In genomic region chr12:730550-730949, GRCh38 we compare ENCODE assay signal across 19 cellular contexts. TPM values are rescaled to one million over a fixed set of nuclear protein-coding genes. Genes with fewer than 3 reads are reported as not detected.
A peak's percentile ranks its signal among the peaks of the same experiment; 100 is the strongest.
DNase-seq lines count a peak whose midpoint lies in the region; ATAC-seq and TF ChIP-seq lines count a peak whose summit lies in the region.
"Had no signal": no experiment of that assay in that cellular context is flagged by ENCODE, and none has a peak within 500 bp of the region (broad histone marks: within the 10 kb centered on the region; RNA-seq: fewer than 3 reads in every experiment).

No MANE protein-coding gene starts in this region.

- no peak for DNase-seq in activated naive CD4-positive, alpha-beta T cell treated with anti-CD3 and anti-CD28 coated beads for 36 hours
- no peak for DNase-seq in activated naive CD4-positive, alpha-beta T cell (lab: John Stamatoyannopoulos, UW)
- no peak for DNase-seq in CD8-positive, alpha-beta T cell
- no peak for DNase-seq in T-helper 17 cell
- no peak for DNase-seq in naive thymus-derived CD4-positive, alpha-beta T cell
- DNase-seq in NCI-H1417 (lab: John Stamatoyannopoulos, UW) = no peak
- no peak for DNase-seq in endodermal cell
- no peak for DNase-seq in GM10248 (ENCODE audit: extremely low spot score)
- DNase-seq: BE2C, GOT3, HCEC 1CT, KG1, NCI-H1105, NCI-H1694, NCI-H2081, NCI-H524 treated with DMSO at 0.1 percent for 48 hours, Peyer's patch had no signal

- H3K36me3 Mint-ChIP-seq in activated naive CD4-positive, alpha-beta T cell treated with anti-CD3 and anti-CD28 coated beads for 36 hours (ENCODE audit: low read depth) = no peaks in the 10 kb centered on the region
- no peaks in the 10 kb centered on the region for H3K36me3 Mint-ChIP-seq in CD8-positive, alpha-beta T cell
- H3K36me3 Mint-ChIP-seq in T-helper 17 cell (ENCODE audit: low read depth) (no peaks in the 10 kb centered on the region), endodermal cell (ENCODE audit: low read depth) (no peaks in the 10 kb centered on the region)
- peaks cover 0 to 16% (median 0%) of the 10 kb centered on the region in 5 donors for H3K36me3 Mint-ChIP-seq in naive thymus-derived CD4-positive, alpha-beta T cell

- POLR2A ChIA-PET in CD8-positive, alpha-beta T cell (lab: Charles Lee) = no interaction called here
- POLR2A ChIA-PET in naive thymus-derived CD4-positive, alpha-beta T cell (lab: Charles Lee) = interaction anchor here (1.5 to 10.1 kb wide), 2 partner anchors 22 to 45 kb away, joined by 4 to 153 read pairs; partner anchors contain the start of gene WNK1
- POLR2A ChIA-PET in GM10248 (lab: Yijun Ruan, JAX) = no interaction called here

- TF ChIP-seq CTCF in CD8-positive, alpha-beta T cell (IDR thresholded peaks at IDR 0.05) = no peak
- TF ChIP-seq CTCF in endodermal cell (conservative IDR thresholded peaks at IDR 0.05) (no peak), GM10248 (IDR thresholded peaks at IDR 0.05; ENCODE audit: control extremely low read depth, extremely low read depth, low read depth, missing control alignments) (no peak)

- no peaks in the 10 kb centered on the region for H3K27me3 ChIP-seq in CD8-positive, alpha-beta T cell (ENCODE audit: insufficient read depth, low read length)
- no peaks in the 10 kb centered on the region for H3K27me3 ChIP-seq in naive thymus-derived CD4-positive, alpha-beta T cell (ENCODE audit: control insufficient read depth in 2 of 2, insufficient read depth in 2 of 2, low read length in 2 of 2)
- H3K27me3 ChIP-seq in endodermal cell (ENCODE audit: control insufficient read depth, insufficient read depth, low read length, poor library complexity, severe bottlenecking) = no peaks in the 10 kb centered on the region
- H3K27me3 ChIP-seq: BE2C, Peyer's patch, SJCRH30 had no signal

- no peaks in the 10 kb centered on the region for H3K36me3 ChIP-seq in CD8-positive, alpha-beta T cell (ENCODE audit: insufficient read depth, low read length)
- H3K36me3 ChIP-seq in naive thymus-derived CD4-positive, alpha-beta T cell (ENCODE audit: control insufficient read depth in 2 of 3, insufficient read depth in 3 of 3, low read length in 3 of 3) = no peaks in the 10 kb centered on the region
- no peaks in the 10 kb centered on the region for H3K36me3 ChIP-seq in endodermal cell (ENCODE audit: control insufficient read depth, insufficient read depth, low read length)
- H3K36me3 ChIP-seq: BE2C, Peyer's patch, SJCRH30 had no signal

- ATAC-seq in CD8-positive, alpha-beta T cell = no peak
- ATAC-seq in T-helper 17 cell = no peak
- no peak for ATAC-seq in naive thymus-derived CD4-positive, alpha-beta T cell
- ATAC-seq: A549 had no signal

- CTCF ChIA-PET in activated naive CD4-positive, alpha-beta T cell treated with anti-CD3 and anti-CD28 coated beads for 36 hours (lab: Charles Lee) = interaction anchor here (0.6 kb wide), 1 partner anchor 18 kb away, joined by 3 read pairs; no protein-coding TSS in a partner anchor
- CTCF ChIA-PET in CD8-positive, alpha-beta T cell (lab: Charles Lee) = interaction anchor here (1.1 kb wide), 1 partner anchor 54 kb away, joined by 3 read pairs; no protein-coding TSS in a partner anchor
- CTCF ChIA-PET in naive thymus-derived CD4-positive, alpha-beta T cell (lab: Charles Lee) = interaction anchor here (8.0 kb wide), 1 partner anchor 21 kb away, joined by 70 read pairs; the partner anchor contains the start of gene WNK1
- CTCF ChIA-PET in GM10248 (lab: Yijun Ruan, JAX) = interaction anchor here (4.7 kb wide), 1 partner anchor 20 kb away, joined by 40 read pairs; no protein-coding TSS in a partner anchor

- H3K4me1 Mint-ChIP-seq in activated naive CD4-positive, alpha-beta T cell treated with anti-CD3 and anti-CD28 coated beads for 36 hours (ENCODE audit: low read depth) = peaks cover 45% of the 10 kb centered on the region
- peaks cover 54% of the 10 kb centered on the region for H3K4me1 Mint-ChIP-seq in CD8-positive, alpha-beta T cell (ENCODE audit: low read depth)
- H3K4me1 Mint-ChIP-seq in T-helper 17 cell = peaks cover 23% of the 10 kb centered on the region
- peaks cover 11 to 62% (median 58%) of the 10 kb centered on the region in 7 donors for H3K4me1 Mint-ChIP-seq in naive thymus-derived CD4-positive, alpha-beta T cell
- peaks cover 7% of the 10 kb centered on the region for H3K4me1 Mint-ChIP-seq in endodermal cell

- no peaks in the 10 kb centered on the region for H3K9me3 ChIP-seq in CD8-positive, alpha-beta T cell (ENCODE audit: low read length)
- H3K9me3 ChIP-seq in T-helper 17 cell (ENCODE audit: control insufficient read depth, low read length, poor library complexity, severe bottlenecking) (no peaks in the 10 kb centered on the region), endodermal cell (ENCODE audit: control insufficient read depth, low read length) (peaks cover 6% of the 10 kb centered on the region)
- no peaks in the 10 kb centered on the region for H3K9me3 ChIP-seq in naive thymus-derived CD4-positive, alpha-beta T cell (ENCODE audit: control insufficient read depth in 2 of 3, low read length in 3 of 3)
- H3K9me3 ChIP-seq: A549, BE2C, Peyer's patch, SJCRH30 had no signal

- intact Hi-C loops in activated naive CD4-positive, alpha-beta T cell treated with anti-CD3 and anti-CD28 coated beads for 36 hours (cut with micrococcal nuclease) = no loop called here
- intact Hi-C loops in CD8-positive, alpha-beta T cell (cut with DNase I, micrococcal nuclease) = no loop called here
- intact Hi-C loops in naive thymus-derived CD4-positive, alpha-beta T cell (cut with micrococcal nuclease) = no loop called here

- H3K27me3 Mint-ChIP-seq in activated naive CD4-positive, alpha-beta T cell treated with anti-CD3 and anti-CD28 coated beads for 36 hours (ENCODE audit: low read depth) = no peaks in the 10 kb centered on the region
- H3K27me3 Mint-ChIP-seq in CD8-positive, alpha-beta T cell (ENCODE audit: low read depth) = no peaks in the 10 kb centered on the region
- H3K27me3 Mint-ChIP-seq in T-helper 17 cell (no peaks in the 10 kb centered on the region), endodermal cell (ENCODE audit: insufficient read depth) (no peaks in the 10 kb centered on the region)
- no peaks in the 10 kb centered on the region for H3K27me3 Mint-ChIP-seq in naive thymus-derived CD4-positive, alpha-beta T cell

- WGBS in endodermal cell (ENCODE audit: insufficient coverage in 1 of 2, insufficient read length in 1 of 2), 2 experiments = 91 to 100% methylated on average over 2 to 7 of the region's 9 CpGs

- H3K4me3 Mint-ChIP-seq in activated naive CD4-positive, alpha-beta T cell treated with anti-CD3 and anti-CD28 coated beads for 36 hours = no peak overlapping the region
- no peak overlapping the region for H3K4me3 Mint-ChIP-seq in CD8-positive, alpha-beta T cell
- no peak overlapping the region for H3K4me3 Mint-ChIP-seq in T-helper 17 cell
- H3K4me3 Mint-ChIP-seq in naive thymus-derived CD4-positive, alpha-beta T cell = peak overlapping the region in 3 of 10 donors; percentile 20 to 27 (median 24)
- no peak overlapping the region for H3K4me3 Mint-ChIP-seq in endodermal cell

- H3K27ac ChIP-seq in CD8-positive, alpha-beta T cell (ENCODE audit: low read depth, low read length) = no peak overlapping the region
- peak overlapping the region; percentile 74 for H3K27ac ChIP-seq in naive thymus-derived CD4-positive, alpha-beta T cell (ENCODE audit: low read depth, low read length)
- no peak overlapping the region for H3K27ac ChIP-seq in endodermal cell (ENCODE audit: low read depth, low read length)
- H3K27ac ChIP-seq: A549, Peyer's patch, SJCRH30 had no signal

- no peak overlapping the region for H3K4me3 ChIP-seq in CD8-positive, alpha-beta T cell (ENCODE audit: low read depth, low read length)
- H3K4me3 ChIP-seq in naive thymus-derived CD4-positive, alpha-beta T cell (ENCODE audit: low read length) = no peak overlapping the region
- no peak overlapping the region for H3K4me3 ChIP-seq in endodermal cell (ENCODE audit: low read length)
- H3K4me3 ChIP-seq: A549, Peyer's patch, SJCRH30 had no signal

- peaks cover 8% of the 10 kb centered on the region for H3K9me3 Mint-ChIP-seq in activated naive CD4-positive, alpha-beta T cell treated with anti-CD3 and anti-CD28 coated beads for 36 hours
- peaks cover 2% of the 10 kb centered on the region for H3K9me3 Mint-ChIP-seq in CD8-positive, alpha-beta T cell
- peaks cover 0 to 12% (median 0%) of the 10 kb centered on the region in 11 donors for H3K9me3 Mint-ChIP-seq in naive thymus-derived CD4-positive, alpha-beta T cell
- peaks cover 17% of the 10 kb centered on the region for H3K9me3 Mint-ChIP-seq in endodermal cell

- H3K9ac ChIP-seq in endodermal cell (ENCODE audit: extremely low read depth, low read length, poor library complexity, severe bottlenecking) = no peak overlapping the region

- peak overlapping the region; percentile 53 for H3K27ac Mint-ChIP-seq in activated naive CD4-positive, alpha-beta T cell treated with anti-CD3 and anti-CD28 coated beads for 36 hours
- H3K27ac Mint-ChIP-seq in CD8-positive, alpha-beta T cell = peak overlapping the region; percentile 88
- H3K27ac Mint-ChIP-seq in T-helper 17 cell (peak overlapping the region; percentile 72), endodermal cell (no peak overlapping the region)
- H3K27ac Mint-ChIP-seq in naive thymus-derived CD4-positive, alpha-beta T cell = peak overlapping the region in 8 of 9 donors; percentile 72 to 97 (median 92)

- peaks cover 49% of the 10 kb centered on the region for H3K4me1 ChIP-seq in CD8-positive, alpha-beta T cell (ENCODE audit: insufficient read depth, low read length)
- H3K4me1 ChIP-seq in naive thymus-derived CD4-positive, alpha-beta T cell (ENCODE audit: control insufficient read depth in 2 of 2, insufficient read depth in 2 of 2, low read length in 2 of 2) = peaks cover 20 to 57% of the 10 kb centered on the region in 2 donors
- H3K4me1 ChIP-seq in endodermal cell (ENCODE audit: control insufficient read depth, insufficient read depth, low read length) = no peaks in the 10 kb centered on the region
- H3K4me1 ChIP-seq: Peyer's patch had no signal

RNA-seq across cellular contexts. Expression of gene WNK1, which starts 21.8 kb away (rescaled TPM):
- total RNA-seq in activated naive CD4-positive, alpha-beta T cell treated with anti-CD3 and anti-CD28 coated beads for 36 hours = 100 to 1,000 TPM; 112 to 134 TPM
- 100 to 1,000 TPM; 142 to 157 TPM for total RNA-seq in CD8-positive, alpha-beta T cell
- total RNA-seq in T-helper 17 cell (100 to 1,000 TPM; 215 to 220 TPM), endodermal cell (100 to 1,000 TPM; 199 to 412 TPM)
- total RNA-seq in naive thymus-derived CD4-positive, alpha-beta T cell = 100 to 1,000 TPM; 147 to 200 (median 169) TPM
- 10 to 100 TPM; 22.9 to 44.0 TPM for polyA plus RNA-seq in naive thymus-derived CD4-positive, alpha-beta T cell
- 111 TPM for polyA plus RNA-seq in endodermal cell (2013, experiment 1 of 2)
- polyA plus RNA-seq in endodermal cell (2013, experiment 2 of 2) = 108 TPM
